6 cellular contexts compared by ENCODE assay signal in the genomic region with DNA sequence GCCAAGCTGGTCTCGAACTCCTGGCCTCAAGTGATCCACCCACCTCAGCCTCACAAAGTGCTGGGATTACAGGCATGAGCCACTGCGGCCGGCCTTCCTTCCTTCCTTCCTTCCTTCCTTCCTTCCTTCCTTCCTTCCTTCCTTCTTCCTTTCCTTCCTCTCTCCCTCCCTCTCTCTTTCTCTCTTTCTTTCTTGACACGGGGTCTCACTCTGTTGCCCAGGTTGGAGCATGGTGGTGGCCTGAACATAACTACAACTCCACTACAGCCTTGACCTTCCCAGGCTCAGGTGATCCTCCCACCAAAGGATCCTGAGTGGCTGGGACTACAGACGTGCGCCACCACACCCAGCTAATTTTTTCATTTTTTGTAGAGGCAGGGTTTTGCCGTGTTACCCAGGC.
A peak's percentile ranks its signal among the peaks of the same experiment; 100 is the strongest.
DNase-seq lines count a peak whose midpoint lies in the region; ATAC-seq, FAIRE-seq and TF ChIP-seq lines count a peak whose summit lies in the region.
"Not testable (repeated sequence)": the region's sequence is repeated elsewhere in the genome, so short reads cannot be mapped to it uniquely, and the experiment has no call there.

No MANE protein-coding gene starts in this region.

- not testable (repeated sequence) for H3K4ac ChIP-seq in H9 (ENCODE audit: low read depth, low read length); mesenchymal stem cell (ENCODE audit: low read depth in 1 of 2, low read length in 2 of 2)
- H3K4ac ChIP-seq in trophoblast cell (ENCODE audit: low read depth, low read length) = peak overlapping the region; percentile 29

- H2AFZ ChIP-seq in H9 (ENCODE audit: low read length); mesenchymal stem cell (ENCODE audit: low read depth, low read length); trophoblast cell (ENCODE audit: insufficient read depth, low read length, poor library complexity): not testable (repeated sequence)
- peak overlapping the region; percentile 32; the same call in 1 of the 2 replicates for H2AFZ ChIP-seq in K562 (ENCODE audit: low read depth, low read length)

- in situ Hi-C loops in K562 (cut with MboI) = not testable (repeated sequence)

- not testable (repeated sequence) for H3K4me1 Mint-ChIP-seq in H9; activated T-helper 1 cell treated with anti-CD3 and anti-CD28 coated beads, Interleukin-12 subunit alpha, Interleukin-12 subunit beta, Interleukin-2, Interleukin-4 antibody, amounts not matched to agents 30 ng/mL and 10 ng/mL and 1 ng/mL, durations not matched to agents 14 hours and 24 hours and 36 hours (ENCODE audit: low read depth)

- not testable (repeated sequence) for H4K91ac ChIP-seq in H9 (ENCODE audit: insufficient read length, low read depth, low read length); mesenchymal stem cell (ENCODE audit: low read length)
- H4K91ac ChIP-seq in trophoblast cell (ENCODE audit: low read depth, low read length) = peak overlapping the region; percentile 98

- POLR2A ChIA-PET in K562 (lab: Yijun Ruan, JAX) = not testable (repeated sequence)

- TF ChIP-seq CTCF in H9 (conservative IDR thresholded peaks at IDR 0.05); K562 (IDR thresholded peaks at IDR 0.05 in 2 of 3, conservative IDR thresholded peaks at IDR 0.05 in 1 of 3; ENCODE audit: insufficient read depth in 2 of 3, low read depth in 1 of 3, low read length in 3 of 3): not testable (repeated sequence)

- H4K5ac ChIP-seq in H9 (ENCODE audit: insufficient read length, low read depth, low read length) = not testable (repeated sequence)

- not testable (repeated sequence) for TF ChIP-seq EP300 in K562 (IDR thresholded peaks at IDR 0.05; ENCODE audit: low read length)

- not testable (repeated sequence) for H2BK15ac ChIP-seq in H9 (ENCODE audit: low read depth, low read length); mesenchymal stem cell (ENCODE audit: low read depth, poor library complexity, severe bottlenecking)

- WGBS in H9 (ENCODE audit: extremely low coverage, insufficient read length, low lambda C conversion rate) = no CpG with 5 or more reads among the region's 7 CpGs
- 77% methylated on average over 5 of the region's 7 CpGs for WGBS in K562 (ENCODE audit: insufficient coverage, low coverage, missing lambda C conversion rate)
- over 99% methylated on average over 7 of the region's 7 CpGs for WGBS in mesenchymal stem cell
- WGBS in trophoblast cell (ENCODE audit: extremely low coverage, insufficient coverage, insufficient read length) = no CpG with 5 or more reads among the region's 7 CpGs

- not testable (repeated sequence) for H2BK120ac ChIP-seq in H9 (ENCODE audit: low read depth, low read length, poor library complexity, severe bottlenecking); mesenchymal stem cell (ENCODE audit: low read depth, low read length)
- peak overlapping the region; percentile 84 for H2BK120ac ChIP-seq in trophoblast cell (ENCODE audit: insufficient read depth, low read length, poor library complexity)

- not testable (repeated sequence) for TF ChIP-seq RAD21 in K562 (CRISPR knock-in tag; conservative IDR thresholded peaks at IDR 0.05 in 1 of 2, IDR thresholded peaks at IDR 0.05 in 1 of 2)

- peak overlapping the region; percentile 27 for H3K18ac ChIP-seq in H9 (ENCODE audit: insufficient read length, low read depth, low read length)
- not testable (repeated sequence) for H3K18ac ChIP-seq in mesenchymal stem cell (ENCODE audit: low read depth in 1 of 2, low read length in 2 of 2); trophoblast cell (ENCODE audit: low read length)

- not testable (repeated sequence) for H3K27ac ChIP-seq in H9 (ENCODE audit: insufficient read length, low read depth, low read length)
- H3K27ac ChIP-seq in SJSA1 = peak overlapping the region; percentile 89
- H3K27ac ChIP-seq in K562 (ENCODE audit: extremely low read depth, low read depth, low read length) = peak overlapping the region; percentile 1; the same call in 1 of the 3 replicates
- peak overlapping the region; percentile 94 for H3K27ac ChIP-seq in mesenchymal stem cell (ENCODE audit: low read length, poor library complexity, severe bottlenecking)
- peak overlapping the region; percentile 43 for H3K27ac ChIP-seq in trophoblast cell (ENCODE audit: low read depth, low read length)

- not testable (repeated sequence) for H3K79me1 ChIP-seq in H9 (ENCODE audit: insufficient read depth, low read depth, low read length, poor library complexity, severe bottlenecking); mesenchymal stem cell (replicated peaks; ENCODE audit: low read length, poor library complexity, severe bottlenecking)
- H3K79me1 ChIP-seq in trophoblast cell (ENCODE audit: low read length) = peaks cover 18% of the 10 kb centered on the region

- CTCF ChIA-PET in K562 (lab: Yijun Ruan, JAX; ENCODE audit: low intra/inter-chr PET ratio) = not testable (repeated sequence)

- H3K27me3 Mint-ChIP-seq in H9 (ENCODE audit: low read depth); activated T-helper 1 cell treated with anti-CD3 and anti-CD28 coated beads, Interleukin-12 subunit alpha, Interleukin-12 subunit beta, Interleukin-2, Interleukin-4 antibody, amounts not matched to agents 30 ng/mL and 10 ng/mL and 1 ng/mL, durations not matched to agents 14 hours and 24 hours and 36 hours (ENCODE audit: insufficient read depth): not testable (repeated sequence)

- BruUV-seq in K562 (replicated peaks; lab: Mats Ljungman, UMichigan) = not testable (repeated sequence)

- H3K36me3 Mint-ChIP-seq in H9 (ENCODE audit: insufficient read depth in 1 of 3, low read depth in 3 of 3); activated T-helper 1 cell treated with anti-CD3 and anti-CD28 coated beads, Interleukin-12 subunit alpha, Interleukin-12 subunit beta, Interleukin-2, Interleukin-4 antibody, amounts not matched to agents 30 ng/mL and 10 ng/mL and 1 ng/mL, durations not matched to agents 14 hours and 24 hours and 36 hours (ENCODE audit: low read depth): not testable (repeated sequence)

- H2BK20ac ChIP-seq in H9 (ENCODE audit: low read depth, low read length, poor library complexity, severe bottlenecking) = not testable (repeated sequence)

- not testable (repeated sequence) for FAIRE-seq in K562 (lab: Jason Lieb, UNC)

- not testable (repeated sequence) for H3K27me3 ChIP-seq in H9 (ENCODE audit: insufficient read depth, low read length); SJSA1 (replicated peaks); K562 (ENCODE audit: control insufficient read depth in 2 of 2, insufficient read depth in 2 of 2, low read length in 2 of 2); mesenchymal stem cell (ENCODE audit: control insufficient read depth in 1 of 2, insufficient read depth in 1 of 2, low read length in 2 of 2); trophoblast cell (ENCODE audit: insufficient read depth, low read length)

- H3K4me2 ChIP-seq in H9 (ENCODE audit: insufficient read depth, insufficient read length, low read length); K562 (ENCODE audit: insufficient read depth, low read length); mesenchymal stem cell (ENCODE audit: low read length, poor library complexity, severe bottlenecking); trophoblast cell (ENCODE audit: low read length): not testable (repeated sequence)

- H3K23ac ChIP-seq in H9 (ENCODE audit: insufficient read length, low read depth, low read length); mesenchymal stem cell (ENCODE audit: low read length in 2 of 2); trophoblast cell (ENCODE audit: low read length): not testable (repeated sequence)

- H2BK5ac ChIP-seq in H9 (ENCODE audit: insufficient read length, low read length) = not testable (repeated sequence)
- H2BK5ac ChIP-seq in mesenchymal stem cell (ENCODE audit: low read depth, low read length, poor library complexity, severe bottlenecking) (peak overlapping the region; percentile 51), trophoblast cell (ENCODE audit: low read depth, low read length, poor library complexity) (peak overlapping the region; percentile 77)

- H3T11ph ChIP-seq in H9 (ENCODE audit: low read length) = not testable (repeated sequence)

- not testable (repeated sequence) for H3K9me3 Mint-ChIP-seq in H9; activated T-helper 1 cell treated with anti-CD3 and anti-CD28 coated beads, Interleukin-12 subunit alpha, Interleukin-12 subunit beta, Interleukin-2, Interleukin-4 antibody, amounts not matched to agents 30 ng/mL and 10 ng/mL and 1 ng/mL, durations not matched to agents 14 hours and 24 hours and 36 hours

- TF ChIP-seq POLR2A in K562 (conservative IDR thresholded peaks at IDR 0.05) = not testable (repeated sequence)

- not testable (repeated sequence) for H2BK12ac ChIP-seq in H9 (ENCODE audit: insufficient read length, low read depth, low read length)
- H2BK12ac ChIP-seq in mesenchymal stem cell (ENCODE audit: low read length in 2 of 2) (peak overlapping the region in 1 of 2 experiments; percentile 8), trophoblast cell (ENCODE audit: low read length) (peak overlapping the region; percentile 98)

- not testable (repeated sequence) for ATAC-seq in K562

- H3K4me3 Mint-ChIP-seq in H9; activated T-helper 1 cell treated with anti-CD3 and anti-CD28 coated beads, Interleukin-12 subunit alpha, Interleukin-12 subunit beta, Interleukin-2, Interleukin-4 antibody, amounts not matched to agents 30 ng/mL and 10 ng/mL and 1 ng/mL, durations not matched to agents 14 hours and 24 hours and 36 hours: not testable (repeated sequence)

- not testable (repeated sequence) for H3K79me2 ChIP-seq in H9 (ENCODE audit: insufficient read depth, low read length); K562 (ENCODE audit: control insufficient read depth, insufficient read depth, low read length); trophoblast cell (ENCODE audit: control insufficient read depth, insufficient read depth, low read length, poor library complexity)

- peak overlapping the region in 1 of 3 experiments; percentile 30; a peak in 1 of 7 replicates for H3K27ac Mint-ChIP-seq in H9
- peak overlapping the region; percentile 16 for H3K27ac Mint-ChIP-seq in activated T-helper 1 cell treated with anti-CD3 and anti-CD28 coated beads, Interleukin-12 subunit alpha, Interleukin-12 subunit beta, Interleukin-2, Interleukin-4 antibody, amounts not matched to agents 30 ng/mL and 10 ng/mL and 1 ng/mL, durations not matched to agents 14 hours and 24 hours and 36 hours

- not testable (repeated sequence) for H3K9me1 ChIP-seq in K562 (ENCODE audit: control insufficient read depth, insufficient read depth, low read length)

- not testable (repeated sequence) for H4K20me1 ChIP-seq in H9 (ENCODE audit: control insufficient read depth, insufficient read depth, insufficient read length); K562 (replicated peaks; ENCODE audit: control insufficient read depth, insufficient read depth, low read length)

- H4K12ac ChIP-seq in trophoblast cell (ENCODE audit: low read depth, low read length) = peak overlapping the region; percentile 16

- not testable (repeated sequence) for H3K9me3 ChIP-seq in H9 (ENCODE audit: control insufficient read depth, low read depth, low read length); SJSA1 (replicated peaks); K562 (replicated peaks; ENCODE audit: control insufficient read depth, insufficient read depth, low read depth, low read length); mesenchymal stem cell (ENCODE audit: control insufficient read depth, low read length); trophoblast cell (ENCODE audit: insufficient read depth, low read depth, low read length)

- H3K14ac ChIP-seq in H9 (ENCODE audit: insufficient read depth, low read length); mesenchymal stem cell (ENCODE audit: low read length in 2 of 2): not testable (repeated sequence)
- H3K14ac ChIP-seq in trophoblast cell (ENCODE audit: low read length) = peak overlapping the region; percentile 55

- not testable (repeated sequence) for DNase-seq in H9; SJSA1 (ENCODE audit: low read depth in 1 of 2, low spot score in 2 of 2); activated T-helper 1 cell treated with anti-CD3 and anti-CD28 coated beads, Interleukin-12 subunit alpha, Interleukin-12 subunit beta, Interleukin-2, Interleukin-4 antibody, amounts not matched to agents 30 ng/mL and 10 ng/mL and 1 ng/mL, durations not matched to agents 14 hours and 24 hours and 36 hours (ENCODE audit: low spot score); K562 (ENCODE audit: extremely low read depth in 1 of 4, low spot score in 3 of 4); mesenchymal stem cell; trophoblast cell

- intact Hi-C loops in activated T-helper 1 cell treated with anti-CD3 and anti-CD28 coated beads, Interleukin-12 subunit alpha, Interleukin-12 subunit beta, Interleukin-2, Interleukin-4 antibody, amounts not matched to agents 30 ng/mL and 10 ng/mL and 1 ng/mL, durations not matched to agents 14 hours and 24 hours and 36 hours (cut with micrococcal nuclease); K562 (cut with micrococcal nuclease): not testable (repeated sequence)

- H3K4me3 ChIP-seq in SJSA1; K562; mesenchymal stem cell (ENCODE audit: insufficient read depth in 1 of 2, low read depth in 1 of 2, low read length in 2 of 2); trophoblast cell (ENCODE audit: low read depth, low read length): not testable (repeated sequence)

- not testable (repeated sequence) for H3K56ac ChIP-seq in H9 (ENCODE audit: insufficient read length, low read depth, low read length)

- not testable (repeated sequence) for H3K36me3 ChIP-seq in SJSA1; K562 (ENCODE audit: control insufficient read depth, insufficient read depth, low read length); mesenchymal stem cell (ENCODE audit: control insufficient read depth in 1 of 2, insufficient read depth in 2 of 2, low read depth in 1 of 2, low read length in 2 of 2); trophoblast cell (ENCODE audit: control insufficient read depth in 1 of 2, insufficient read depth in 2 of 2, low read length in 2 of 2)

- not testable (repeated sequence) for H3K4me1 ChIP-seq in H9 (ENCODE audit: insufficient read depth, low read length); mesenchymal stem cell (ENCODE audit: control insufficient read depth, insufficient read depth, low read depth, low read length)
- H3K4me1 ChIP-seq in SJSA1 (replicated peaks) (peaks cover 33% of the 10 kb centered on the region), K562 (replicated peaks in 1 of 2; ENCODE audit: control insufficient read depth in 2 of 2, insufficient read depth in 2 of 2, low read length in 2 of 2) (peaks cover 0 to 13% of the 10 kb centered on the region in 2 experiments; a peak in 2 of 5 replicates), trophoblast cell (ENCODE audit: control insufficient read depth in 1 of 2, insufficient read depth in 2 of 2, low read length in 2 of 2) (peaks cover 4 to 11% of the 10 kb centered on the region in 2 experiments)

- H3K9ac ChIP-seq in H9 (ENCODE audit: extremely low read depth, insufficient read length, low read length); K562 (ENCODE audit: insufficient read depth in 1 of 2, low read depth in 2 of 2, low read length in 2 of 2); mesenchymal stem cell (ENCODE audit: low read length); trophoblast cell (ENCODE audit: low read length): not testable (repeated sequence)

- H2AK5ac ChIP-seq in H9 (ENCODE audit: insufficient read length, low read length) = not testable (repeated sequence)
- H2AK5ac ChIP-seq in mesenchymal stem cell (ENCODE audit: low read length, severe bottlenecking) (peak overlapping the region; percentile 91), trophoblast cell (ENCODE audit: low read length) (peak overlapping the region; percentile 93)

- H3K23me2 ChIP-seq in H9 (ENCODE audit: insufficient read length, low read depth, low read length, poor library complexity, severe bottlenecking) = not testable (repeated sequence)

- H4K8ac ChIP-seq in H9 (replicated peaks; ENCODE audit: insufficient read length, low read depth, low read length) = not testable (repeated sequence)
- peak overlapping the region; percentile 80 for H4K8ac ChIP-seq in mesenchymal stem cell (ENCODE audit: low read length)
- peak overlapping the region; percentile 71 for H4K8ac ChIP-seq in trophoblast cell (ENCODE audit: low read depth, low read length)
